Comparison of ENCODE assay signal across 24 cellular contexts in genomic region chr13:102097708-102098107, GRCh38.
DNase-seq lines count a peak whose midpoint lies in the region; ATAC-seq lines count a peak whose summit lies in the region.
"Had no signal": no experiment of that assay in that cellular context is flagged by ENCODE, and none has a peak within 500 bp of the region (broad histone marks: within the 10 kb centered on the region; RNA-seq: fewer than 3 reads in every experiment).

No MANE protein-coding gene starts in this region.

- H4K8ac ChIP-seq in mesenchymal stem cell (ENCODE audit: low read length) = no peak overlapping the region

- no peaks in the 10 kb centered on the region for H3K27me3 Mint-ChIP-seq in activated CD8-positive, alpha-beta memory T cell treated with anti-CD3 and anti-CD28 coated beads, Interleukin-2, amount 10 ng/mL, durations not matched to agents 7 days and 5 days
- H3K27me3 Mint-ChIP-seq: activated naive CD8-positive, alpha-beta T cell treated with anti-CD3 and anti-CD28 coated beads, Interleukin-2, amount 50 U/mL, for 24 hours; stimulated activated naive B cell treated with anti-CD40 and anti-IgM and Interleukin-4, amounts not matched to agents 10 μg/mL and 1 μg/mL and 100 μg/mL, for 72 hours had no signal

- H3K4ac ChIP-seq in mesenchymal stem cell (ENCODE audit: low read depth in 1 of 2, low read length in 2 of 2) = no peak overlapping the region

- no peak overlapping the region for H3K4me3 Mint-ChIP-seq in activated CD8-positive, alpha-beta memory T cell treated with anti-CD3 and anti-CD28 coated beads, Interleukin-2, amount 10 ng/mL, durations not matched to agents 7 days and 5 days
- H3K4me3 Mint-ChIP-seq: activated naive CD8-positive, alpha-beta T cell treated with anti-CD3 and anti-CD28 coated beads, Interleukin-2, amount 50 U/mL, for 24 hours; CD8-positive, alpha-beta memory T cell; immature natural killer cell; stimulated activated naive B cell treated with anti-CD40 and anti-IgM and Interleukin-4, amounts not matched to agents 10 μg/mL and 1 μg/mL and 100 μg/mL, for 72 hours had no signal

- no peak overlapping the region for H3K4me3 ChIP-seq in mesenchymal stem cell (ENCODE audit: insufficient read depth in 1 of 2, low read depth in 1 of 2, low read length in 2 of 2)
- H3K4me3 ChIP-seq: hepatocyte, prostate gland, skin epidermis, thoracic aorta had no signal

- peak; percentile 5 for DNase-seq in DMS 273 (lab: John Stamatoyannopoulos, UW; ENCODE audit: unreplicated experiment)
- DNase-seq in DMS 273 treated with DMSO at 0.1 percent for 48 hours (lab: John Stamatoyannopoulos, UW) = no peak
- DNase-seq in NCI-H1694 (lab: John Stamatoyannopoulos, UW) = peak; percentile 39
- peak; percentile 45 for DNase-seq in NCI-H510A treated with DMSO at 0.1 percent for 48 hours (lab: John Stamatoyannopoulos, UW)
- no peak for DNase-seq in mesenchymal stem cell
- no peak for DNase-seq in SIG-M5 (lab: John Stamatoyannopoulos, UW)
- no peak for DNase-seq in stimulated activated CD4-positive, alpha-beta T cell treated with anti-CD3 and anti-CD28 coated beads, Interleukin-2, amount 100 ng/mL, for 24 hours
- DNase-seq in activated CD8-positive, alpha-beta memory T cell treated with anti-CD3 and anti-CD28 coated beads, Interleukin-2, amount 10 ng/mL, durations not matched to agents 7 days and 5 days = no peak
- DNase-seq: activated CD8-positive, alpha-beta memory T cell treated with anti-CD3 and anti-CD28 coated beads, Interleukin-2, amount 50 U/mL, for 48 hours; activated effector memory CD4-positive, alpha-beta T cell treated with Interleukin-2 at 50 U/mL for 16 hours; activated naive CD8-positive, alpha-beta T cell treated with anti-CD3 and anti-CD28 coated beads, Interleukin-2, amount 50 U/mL, for 24 hours; CD8-positive, alpha-beta memory T cell; erythroblast; foreskin keratinocyte; immature natural killer cell; NCI-H226; stimulated activated naive B cell treated with anti-CD40 and anti-IgM and Interleukin-4, amounts not matched to agents 10 μg/mL and 1 μg/mL and 100 μg/mL, for 72 hours; T-helper 9 cell had no signal

- no peaks in the 10 kb centered on the region for H3K4me1 Mint-ChIP-seq in activated CD8-positive, alpha-beta memory T cell treated with anti-CD3 and anti-CD28 coated beads, Interleukin-2, amount 10 ng/mL, durations not matched to agents 7 days and 5 days
- H3K4me1 Mint-ChIP-seq: activated naive CD8-positive, alpha-beta T cell treated with anti-CD3 and anti-CD28 coated beads, Interleukin-2, amount 50 U/mL, for 24 hours; CD8-positive, alpha-beta memory T cell; immature natural killer cell; stimulated activated naive B cell treated with anti-CD40 and anti-IgM and Interleukin-4, amounts not matched to agents 10 μg/mL and 1 μg/mL and 100 μg/mL, for 72 hours had no signal

- H3K14ac ChIP-seq in mesenchymal stem cell (ENCODE audit: low read length in 2 of 2) = no peak overlapping the region

- H3K79me1 ChIP-seq in mesenchymal stem cell (replicated peaks; ENCODE audit: low read length, poor library complexity, severe bottlenecking) = no peaks in the 10 kb centered on the region

- H3K9me3 Mint-ChIP-seq in activated CD8-positive, alpha-beta memory T cell treated with anti-CD3 and anti-CD28 coated beads, Interleukin-2, amount 10 ng/mL, durations not matched to agents 7 days and 5 days (ENCODE audit: low read depth) = no peaks in the 10 kb centered on the region
- H3K9me3 Mint-ChIP-seq: activated naive CD8-positive, alpha-beta T cell treated with anti-CD3 and anti-CD28 coated beads, Interleukin-2, amount 50 U/mL, for 24 hours; stimulated activated naive B cell treated with anti-CD40 and anti-IgM and Interleukin-4, amounts not matched to agents 10 μg/mL and 1 μg/mL and 100 μg/mL, for 72 hours had no signal

- no peaks in the 10 kb centered on the region for H3K27me3 ChIP-seq in mesenchymal stem cell (ENCODE audit: control insufficient read depth in 1 of 2, insufficient read depth in 1 of 2, low read length in 2 of 2)
- H3K27me3 ChIP-seq: foreskin keratinocyte, hepatocyte had no signal

- no peaks in the 10 kb centered on the region for H3K36me3 ChIP-seq in mesenchymal stem cell (ENCODE audit: control insufficient read depth in 1 of 2, insufficient read depth in 2 of 2, low read depth in 1 of 2, low read length in 2 of 2)
- H3K36me3 ChIP-seq: prostate gland, thoracic aorta had no signal

- H2BK12ac ChIP-seq in mesenchymal stem cell (ENCODE audit: low read length in 2 of 2) = no peak overlapping the region

- no peak overlapping the region for H3K27ac Mint-ChIP-seq in activated CD8-positive, alpha-beta memory T cell treated with anti-CD3 and anti-CD28 coated beads, Interleukin-2, amount 10 ng/mL, durations not matched to agents 7 days and 5 days
- H3K27ac Mint-ChIP-seq: activated naive CD8-positive, alpha-beta T cell treated with anti-CD3 and anti-CD28 coated beads, Interleukin-2, amount 50 U/mL, for 24 hours; CD8-positive, alpha-beta memory T cell; immature natural killer cell; stimulated activated naive B cell treated with anti-CD40 and anti-IgM and Interleukin-4, amounts not matched to agents 10 μg/mL and 1 μg/mL and 100 μg/mL, for 72 hours had no signal

- no peaks in the 10 kb centered on the region for H3K4me1 ChIP-seq in mesenchymal stem cell (ENCODE audit: control insufficient read depth, insufficient read depth, low read depth, low read length)
- H3K4me1 ChIP-seq: foreskin keratinocyte, prostate gland had no signal

- H2AK5ac ChIP-seq in mesenchymal stem cell (ENCODE audit: low read length, severe bottlenecking) = no peak overlapping the region

- H3K4me2 ChIP-seq in mesenchymal stem cell (ENCODE audit: low read length, poor library complexity, severe bottlenecking) = no peak overlapping the region
- H3K4me2 ChIP-seq: hepatocyte had no signal

- no peak overlapping the region for H2BK120ac ChIP-seq in mesenchymal stem cell (ENCODE audit: low read depth, low read length)

- H3K23ac ChIP-seq in mesenchymal stem cell (ENCODE audit: low read length in 2 of 2) = no peak overlapping the region

- H4K91ac ChIP-seq in mesenchymal stem cell (ENCODE audit: low read length) = peak overlapping the region; percentile 61

- peaks cover 8% of the 10 kb centered on the region for H3K9me3 ChIP-seq in mesenchymal stem cell (ENCODE audit: control insufficient read depth, low read length)
- H3K9me3 ChIP-seq: prostate gland, thoracic aorta had no signal

- ATAC-seq in activated CD8-positive, alpha-beta memory T cell treated with anti-CD3 and anti-CD28 coated beads, Interleukin-2, amount 10 ng/mL, durations not matched to agents 7 days and 5 days = no peak
- ATAC-seq: activated naive CD8-positive, alpha-beta T cell treated with anti-CD3 and anti-CD28 coated beads, Interleukin-2, amount 50 U/mL, for 24 hours; foreskin keratinocyte; stimulated activated naive B cell treated with anti-CD40 and anti-IgM and Interleukin-4, amounts not matched to agents 10 μg/mL and 1 μg/mL and 100 μg/mL, for 72 hours had no signal

- CTCF ChIA-PET in activated CD8-positive, alpha-beta memory T cell treated with anti-CD3 and anti-CD28 coated beads, Interleukin-2, amount 10 ng/mL, durations not matched to agents 7 days and 5 days (lab: Charles Lee) = no interaction called here

- 49% methylated on average over 5 of the region's 5 CpGs for WGBS in mesenchymal stem cell

- H3K18ac ChIP-seq in mesenchymal stem cell (ENCODE audit: low read depth in 1 of 2, low read length in 2 of 2) = no peak overlapping the region

- H3K9ac ChIP-seq in mesenchymal stem cell (ENCODE audit: low read length) = no peak overlapping the region

- H3K27ac ChIP-seq in mesenchymal stem cell (ENCODE audit: low read length, poor library complexity, severe bottlenecking) = no peak overlapping the region
- H3K27ac ChIP-seq: 22Rv1, foreskin keratinocyte, hepatocyte, prostate gland, RWPE1, skin epidermis, thoracic aorta had no signal

- no peak overlapping the region for H2AFZ ChIP-seq in mesenchymal stem cell (ENCODE audit: low read depth, low read length)
- H2AFZ ChIP-seq: hepatocyte had no signal

- no peak overlapping the region for H2BK5ac ChIP-seq in mesenchymal stem cell (ENCODE audit: low read depth, low read length, poor library complexity, severe bottlenecking)

- H2BK15ac ChIP-seq in mesenchymal stem cell (ENCODE audit: low read depth, poor library complexity, severe bottlenecking) = no peak overlapping the region

- H3K36me3 Mint-ChIP-seq in activated CD8-positive, alpha-beta memory T cell treated with anti-CD3 and anti-CD28 coated beads, Interleukin-2, amount 10 ng/mL, durations not matched to agents 7 days and 5 days = no peaks in the 10 kb centered on the region
- H3K36me3 Mint-ChIP-seq: CD8-positive, alpha-beta memory T cell; immature natural killer cell; stimulated activated naive B cell treated with anti-CD40 and anti-IgM and Interleukin-4, amounts not matched to agents 10 μg/mL and 1 μg/mL and 100 μg/mL, for 72 hours had no signal

Comparison
In these comparisons a context has a peak if more than half of its experiments do, and no peak if none do; other contexts are left out.
1. DNase-seq: peak in DMS 273 (single experiment), NCI-H1694 (single experiment) and NCI-H510A treated with DMSO at 0.1 percent for 48 hours (single experiment); none in DMS 273 treated with DMSO at 0.1 percent for 48 hours (single experiment), mesenchymal stem cell (single experiment), SIG-M5 (single experiment), stimulated activated CD4-positive, alpha-beta T cell treated with anti-CD3 and anti-CD28 coated beads, Interleukin-2, amount 100 ng/mL, for 24 hours (0 of 2) and activated CD8-positive, alpha-beta memory T cell treated with anti-CD3 and anti-CD28 coated beads, Interleukin-2, amount 10 ng/mL, durations not matched to agents 7 days and 5 days (single experiment).